6 cellular contexts compared by ENCODE assay signal in the genomic region with DNA sequence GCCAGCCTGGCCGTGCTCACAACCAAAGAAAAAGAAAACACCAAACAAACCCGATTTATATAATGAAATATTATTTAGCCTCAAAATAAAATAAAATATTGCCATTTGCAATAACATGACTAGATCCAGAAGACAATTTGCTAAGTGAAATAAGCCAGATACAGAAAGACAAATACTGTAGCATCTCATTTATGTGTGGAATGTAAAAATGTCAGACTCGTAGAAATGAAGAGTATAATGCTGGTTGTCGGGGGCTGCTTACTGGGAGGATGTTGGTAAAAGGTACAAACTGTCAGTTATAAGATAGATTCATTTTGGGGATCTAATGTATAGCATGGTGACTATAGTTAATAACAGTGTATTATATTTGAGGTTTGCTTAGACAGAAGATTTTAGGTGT.
"Had no signal": no experiment of that assay in that cellular context is flagged by ENCODE, and none has a peak within 500 bp of the region (broad histone marks: within the 10 kb centered on the region; RNA-seq: fewer than 3 reads in every experiment).

No MANE protein-coding gene starts in this region.

- ATAC-seq: HepG2, K562 had no signal

- H3K27ac Mint-ChIP-seq: IgD-negative memory B cell had no signal

- DNase-seq: IMR-90, KBM-7 had no signal

- H3K4me1 Mint-ChIP-seq: IgD-negative memory B cell had no signal

- H3K4me3 Mint-ChIP-seq: IgD-negative memory B cell had no signal

- H3K4me3 ChIP-seq: K562 had no signal

- H3K27me3 Mint-ChIP-seq: IgD-negative memory B cell had no signal

- H3K27ac ChIP-seq: HL-60 had no signal
